25 cellular contexts compared by ENCODE assay signal in genomic region chr20:35216541-35216940, GRCh38. TPM values are rescaled to one million over a fixed set of nuclear protein-coding genes. Genes with fewer than 3 reads are reported as not detected.
"Had no signal": no experiment of that assay in that cellular context is flagged by ENCODE, and none has a peak within 500 bp of the region (broad histone marks: within the 10 kb centered on the region; RNA-seq: fewer than 3 reads in every experiment).

No MANE protein-coding gene starts in this region.

- H3K9me3 ChIP-seq: mucosa of descending colon, pancreas, psoas muscle, right atrium auricular region, upper lobe of left lung had no signal

- DNase-seq: activated CD4-positive, alpha-beta T cell treated with anti-CD3 and anti-CD28 coated beads, Interleukin-2, amount 50 U/mL, for 1 hour; activated CD4-positive, CD25-positive, alpha-beta regulatory T cell treated with anti-CD3 and anti-CD28 coated beads, Interleukin-2, amount 50 U/mL, for 72 hours; activated CD8-positive, alpha-beta T cell treated with anti-CD3 and anti-CD28 coated beads, Interleukin-2, amount 10 ng/mL, durations not matched to agents 7 days and 5 days; activated gamma-delta T cell; activated naive CD4-positive, alpha-beta T cell treated with anti-CD3 and anti-CD28 coated beads, Interleukin-2, amount 50 U/mL, for 16 hours; activated naive CD8-positive, alpha-beta T cell treated with anti-CD3 and anti-CD28 coated beads, Interleukin-2, amount 50 U/mL, for 24 hours; anterior cingulate cortex; central memory CD4-positive, alpha-beta T cell; effector memory CD4-positive, alpha-beta T cell; foreskin melanocyte; glutamatergic neuron; left ventricle myocardium superior; mucosa of descending colon; nephron progenitor cell; pancreas; psoas muscle; stimulated activated CD4-positive, alpha-beta T cell treated with anti-CD3 and anti-CD28 coated beads, Interleukin-12 subunit alpha, Interleukin-12 subunit beta, amount 100 ng/mL, for 4 hours; stimulated activated CD4-positive, alpha-beta T cell treated with anti-CD3 and anti-CD28 coated beads, Interleukin-4, amount 100 ng/mL, for 4 hours; stimulated activated naive CD8-positive, alpha-beta T cell treated with anti-CD3 and anti-CD28 coated beads, Interleukin-15, Interleukin-2, amounts not matched to agents 100 U/mL and 50 U/mL, for 24 hours; upper lobe of left lung; WERI-Rb-1 had no signal

- H3K27ac ChIP-seq: hepatocyte, pancreas, psoas muscle, right atrium auricular region, upper lobe of left lung, WERI-Rb-1 had no signal

- FAIRE-seq: colon, pancreas had no signal

- H3K4me1 ChIP-seq: pancreas, psoas muscle, right atrium auricular region, upper lobe of left lung had no signal

- H3K27me3 ChIP-seq: hepatocyte, pancreas, right atrium auricular region, upper lobe of left lung had no signal

- H3K4me2 ChIP-seq: hepatocyte had no signal

- ATAC-seq: activated CD8-positive, alpha-beta T cell treated with anti-CD3 and anti-CD28 coated beads, Interleukin-2, amount 10 ng/mL, durations not matched to agents 7 days and 5 days; activated naive CD8-positive, alpha-beta T cell treated with anti-CD3 and anti-CD28 coated beads, Interleukin-2, amount 50 U/mL, for 24 hours; left ventricle myocardium superior; mucosa of descending colon; pancreas; psoas muscle; stimulated activated naive CD8-positive, alpha-beta T cell treated with anti-CD3 and anti-CD28 coated beads, Interleukin-15, Interleukin-2, amounts not matched to agents 100 U/mL and 50 U/mL, for 24 hours had no signal

- H3K36me3 ChIP-seq: pancreas, right atrium auricular region, WERI-Rb-1 had no signal

- H3K4me3 ChIP-seq: hepatocyte, mucosa of descending colon, pancreas, psoas muscle, right atrium auricular region, upper lobe of left lung had no signal

RNA-seq across cellular contexts. Expression of gene MMP24, which starts 9.9 kb away (rescaled TPM):
- total RNA-seq: activated CD8-positive, alpha-beta T cell treated with anti-CD3 and anti-CD28 coated beads, Interleukin-2, amount 10 ng/mL, durations not matched to agents 7 days and 5 days; T-helper 2 cell treated with Interferon-gamma antibody and Interleukin-4, amounts not matched to agents 100 ng/mL and 5 ng/mL, for 36 hours had no signal
